ENCODE assay signal across 27 cellular contexts in genomic region chr3:124387008-124387407, GRCh38.
DNase-seq lines count a peak whose midpoint lies in the region; ATAC-seq, FAIRE-seq and TF ChIP-seq lines count a peak whose summit lies in the region.
"Had no signal": no experiment of that assay in that cellular context is flagged by ENCODE, and none has a peak within 500 bp of the region (broad histone marks: within the 10 kb centered on the region; RNA-seq: fewer than 3 reads in every experiment).

No MANE protein-coding gene starts in this region.

- peaks cover 11% of the 10 kb centered on the region for H3K27me3 Mint-ChIP-seq in glutamatergic neuron (ENCODE audit: unreplicated experiment)

- H3K36me3 ChIP-seq in bronchial epithelial cell (ENCODE audit: control insufficient read depth, insufficient read depth, low read length) (no peaks in the 10 kb centered on the region), osteoblast (ENCODE audit: insufficient read depth, low read length) (no peaks in the 10 kb centered on the region), pancreas (no peaks in the 10 kb centered on the region)
- H3K36me3 ChIP-seq: BE2C had no signal

- H3K4me3 ChIP-seq in bronchial epithelial cell (ENCODE audit: low read depth, low read length) (no peak overlapping the region), dorsolateral prefrontal cortex (peak overlapping the region in 57 of 59 donors; percentile 8 to 68 (median 51)), osteoblast (ENCODE audit: insufficient read depth, low read length) (no peak overlapping the region), pancreas (no peak overlapping the region)
- H3K4me3 ChIP-seq: A549; BLaER1 treated with 17β-estradiol and CSF1 and Interleukin-3, amounts not matched to agents 10 nM and 100 nM; GM12878; GM23338 had no signal

- WGBS in pancreas, 2 donors, result 55 to 71% methylated on average over 2 of the region's 2 CpGs

- H3K9me3 ChIP-seq in osteoblast (ENCODE audit: low read depth, low read length), result no peaks in the 10 kb centered on the region
- no peaks in the 10 kb centered on the region for H3K9me3 ChIP-seq in pancreas
- H3K9me3 ChIP-seq: A549; BE2C; BLaER1 treated with 17β-estradiol and CSF1 and Interleukin-3, amounts not matched to agents 10 nM and 100 nM had no signal

- no peak for TF ChIP-seq CTCF in bronchial epithelial cell (IDR thresholded peaks at IDR 0.05; ENCODE audit: insufficient read depth, low read length, severe bottlenecking)
- TF ChIP-seq CTCF in dorsolateral prefrontal cortex (IDR thresholded peaks at IDR 0.05 in 54 of 56, conservative IDR thresholded peaks at IDR 0.05 in 2 of 56; ENCODE audit: low read depth in 1 of 56, partially characterized antibody in 56 of 56), result no peak
- no peak for TF ChIP-seq CTCF in glutamatergic neuron (IDR thresholded peaks at IDR 0.05; ENCODE audit: partially characterized antibody, unreplicated experiment)
- no peak for TF ChIP-seq CTCF in osteoblast (IDR thresholded peaks at IDR 0.05; ENCODE audit: extremely low read depth, low read depth, low read length)
- no peak for TF ChIP-seq CTCF in pancreas (IDR thresholded peaks at IDR 0.05)

- H3K4me1 ChIP-seq in osteoblast (ENCODE audit: insufficient read depth, low read length) (peaks cover 2% of the 10 kb centered on the region), pancreas (no peaks in the 10 kb centered on the region)

- no peak overlapping the region for H3K4me2 ChIP-seq in osteoblast (ENCODE audit: insufficient read depth, low read length)
- H3K4me2 ChIP-seq: A549; BLaER1 treated with 17β-estradiol and CSF1 and Interleukin-3, amounts not matched to agents 10 nM and 100 nM; GM23338 had no signal

- FAIRE-seq in bronchial epithelial cell (lab: Jason Lieb, UNC) (no peak), pancreas (lab: Jason Lieb, UNC) (no peak)
- FAIRE-seq: A549, D721Med, GM12878, GM18507 had no signal

- H3K27me3 ChIP-seq in bronchial epithelial cell (ENCODE audit: control insufficient read depth, insufficient read depth, low read length) (no peaks in the 10 kb centered on the region), dorsolateral prefrontal cortex (no peaks in the 10 kb centered on the region), osteoblast (ENCODE audit: insufficient read depth, low read length) (peaks cover 53% of the 10 kb centered on the region), pancreas (no peaks in the 10 kb centered on the region)
- H3K27me3 ChIP-seq: BE2C; BLaER1 treated with 17β-estradiol and CSF1 and Interleukin-3, amounts not matched to agents 10 nM and 100 nM had no signal

- peak overlapping the region in 36 of 59 donors; percentile 6 to 89 (median 77) for H3K27ac ChIP-seq in dorsolateral prefrontal cortex
- H3K27ac ChIP-seq in osteoblast (ENCODE audit: low read depth, low read length), result no peak overlapping the region
- no peak overlapping the region for H3K27ac ChIP-seq in pancreas
- H3K27ac ChIP-seq: A549; BLaER1 treated with 17β-estradiol and CSF1 and Interleukin-3, amounts not matched to agents 10 nM and 100 nM had no signal

- intact Hi-C loops in dorsolateral prefrontal cortex (cut with DNase I), result no loop called here
- intact Hi-C loops in pancreas (cut with DNase I), result no loop called here

- H3K36me3 Mint-ChIP-seq in glutamatergic neuron (ENCODE audit: unreplicated experiment), result peaks cover 15% of the 10 kb centered on the region
- H3K36me3 Mint-ChIP-seq: CD14-positive monocyte; CD8-positive, alpha-beta memory T cell had no signal

- H3K27ac Mint-ChIP-seq in glutamatergic neuron (ENCODE audit: unreplicated experiment), result peak overlapping the region; percentile 24
- H3K27ac Mint-ChIP-seq: CD14-positive monocyte; CD4-positive, alpha-beta T cell; CD8-positive, alpha-beta memory T cell; GM23338 had no signal

- no peak overlapping the region for H3K4me3 Mint-ChIP-seq in glutamatergic neuron (ENCODE audit: unreplicated experiment)
- H3K4me3 Mint-ChIP-seq: CD14-positive monocyte; CD4-positive, alpha-beta T cell; CD8-positive, alpha-beta memory T cell; GM23338; H9 had no signal

- H4K20me1 ChIP-seq in osteoblast (ENCODE audit: insufficient read depth, low read length), result no peaks in the 10 kb centered on the region
- H4K20me1 ChIP-seq: BLaER1 treated with 17β-estradiol and CSF1 and Interleukin-3, amounts not matched to agents 10 nM and 100 nM had no signal

- peaks cover 44% of the 10 kb centered on the region for H3K4me1 Mint-ChIP-seq in glutamatergic neuron (ENCODE audit: low read depth, unreplicated experiment)
- H3K4me1 Mint-ChIP-seq: CD14-positive monocyte; CD8-positive, alpha-beta memory T cell had no signal

- no peak for ATAC-seq in pancreas
- ATAC-seq: A549, GM12878, GM23338, HCT116 had no signal

- peaks cover 16% of the 10 kb centered on the region for H3K9me3 Mint-ChIP-seq in glutamatergic neuron (ENCODE audit: unreplicated experiment)
- H3K9me3 Mint-ChIP-seq: CD4-positive, alpha-beta T cell; CD8-positive, alpha-beta memory T cell; GM23338; H9 had no signal

- H3K79me2 ChIP-seq in osteoblast (ENCODE audit: insufficient read depth, low read length), result no peaks in the 10 kb centered on the region

- DNase-seq in bronchial epithelial cell (ENCODE audit: low read depth), result peak; percentile 12
- DNase-seq in dorsolateral prefrontal cortex, result no peak
- DNase-seq in glutamatergic neuron, result no peak
- peak; percentile 7 to 20 for DNase-seq in lung microvascular endothelial cell (ENCODE audit: low read depth in 2 of 2)
- DNase-seq in dedifferentiated amniotic fluid mesenchymal stem cell (ENCODE audit: extremely low spot score), result no peak
- no peak for DNase-seq in SHP77 (lab: John Stamatoyannopoulos, UW)
- no peak for DNase-seq in osteoblast (ENCODE audit: insufficient read length, low spot score, missing footprints)
- DNase-seq in pancreas, result no peak
- DNase-seq: 8988T; ACHN; AML-193; BE2C; CD4-positive, alpha-beta T cell; CD8-positive, alpha-beta memory T cell; DMS 273 treated with DMSO at 0.1 percent for 48 hours; DMS79; EL; GDM1; H9 had no signal

- no peak overlapping the region for H2AFZ ChIP-seq in osteoblast (ENCODE audit: low read length)
- H2AFZ ChIP-seq: GM23338 had no signal

Comparison
In these comparisons a context has a peak if more than half of its experiments do, and no peak if none do; other contexts are left out.
1. DNase-seq: peak in bronchial epithelial cell (single experiment) and lung microvascular endothelial cell (2 of 2); none in dorsolateral prefrontal cortex (0 of 10), glutamatergic neuron (single experiment), dedifferentiated amniotic fluid mesenchymal stem cell (single experiment), SHP77 (0 of 2), osteoblast (single experiment) and pancreas (0 of 6).
2. H3K4me3 ChIP-seq: peak in dorsolateral prefrontal cortex (57 of 59); none in bronchial epithelial cell (single experiment), osteoblast (single experiment) and pancreas (0 of 4).
3. H3K27ac ChIP-seq: peak in dorsolateral prefrontal cortex (36 of 59); none in osteoblast (single experiment) and pancreas (0 of 4).